In the genomic region with DNA sequence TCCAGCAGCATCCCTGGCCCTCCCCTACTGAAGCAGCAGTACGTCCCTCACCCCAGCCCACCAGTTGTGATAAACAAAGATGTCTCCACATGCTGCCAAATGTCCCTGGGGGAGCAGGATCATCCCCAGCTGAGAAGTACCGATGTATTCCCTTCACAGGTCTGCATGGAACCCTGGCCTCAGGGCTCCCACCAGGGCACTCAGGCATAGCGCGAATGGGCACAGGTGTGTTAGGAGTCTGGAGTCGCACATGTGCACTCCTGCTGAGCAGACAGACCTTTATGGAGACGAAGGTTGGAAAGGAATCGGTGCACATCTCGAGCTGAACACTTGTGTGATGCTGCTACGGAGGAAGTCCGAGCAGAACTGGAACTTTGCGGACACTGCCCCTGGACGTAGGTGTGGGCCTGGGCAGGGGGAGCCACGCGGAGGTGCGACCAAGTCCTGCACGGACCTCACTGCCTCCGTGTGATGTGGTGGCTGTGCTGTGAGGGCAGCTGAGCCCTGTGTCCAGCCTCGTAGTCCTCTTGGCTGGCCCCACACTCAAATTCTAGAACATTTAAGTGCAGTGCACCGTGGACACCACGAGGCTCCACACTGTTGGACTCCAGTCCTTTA, we compare ENCODE assay signal across 29 cellular contexts. TPM values are rescaled to one million over a fixed set of nuclear protein-coding genes. Genes with fewer than 3 reads are reported as not detected.
DNase-seq lines count a peak whose midpoint lies in the region; ATAC-seq, FAIRE-seq and TF ChIP-seq lines count a peak whose summit lies in the region.
"Had no signal": no experiment of that assay in that cellular context is flagged by ENCODE, and none has a peak within 500 bp of the region (broad histone marks: within the 10 kb centered on the region; RNA-seq: fewer than 3 reads in every experiment).

No MANE protein-coding gene starts in this region.

- no peak overlapping the region for H2BK20ac ChIP-seq in H1 (ENCODE audit: low read length)

- no peak overlapping the region for H4K8ac ChIP-seq in H1 (ENCODE audit: extremely low read depth, insufficient read depth, low read length)

- WGBS in H1 (ENCODE audit: extremely low coverage in 1 of 2, insufficient coverage in 1 of 2, insufficient read length in 1 of 2, insufficient replicate concordance in 2 of 2, low coverage in 1 of 2, low lambda C conversion rate in 2 of 2, missing lambda C conversion rate in 1 of 2), 2 experiments, result 93% methylated on average over 18 of the region's 20 CpGs; no CpG with 5 or more reads in 1 of the 2 experiments

- no peak overlapping the region for H2BK120ac ChIP-seq in H1 (replicated peaks; ENCODE audit: low read depth, low read length)

- H3K36me3 Mint-ChIP-seq in neural progenitor cell, result no peaks in the 10 kb centered on the region
- peaks cover 20% of the 10 kb centered on the region for H3K36me3 Mint-ChIP-seq in activated T-helper 1 cell treated with anti-CD3 and anti-CD28 coated beads, Interleukin-12 subunit alpha, Interleukin-12 subunit beta, Interleukin-2, Interleukin-4 antibody, amounts not matched to agents 30 ng/mL and 10 ng/mL and 1 ng/mL, durations not matched to agents 14 hours and 24 hours and 36 hours (ENCODE audit: low read depth)

- no peaks in the 10 kb centered on the region for H3K23me2 ChIP-seq in H1 (ENCODE audit: low read depth, low read length)

- no peak overlapping the region for H3K14ac ChIP-seq in H1 (ENCODE audit: insufficient read length)

- H2BK12ac ChIP-seq in H1 (ENCODE audit: low read depth, low read length), result no peak overlapping the region

- peaks cover 84% of the 10 kb centered on the region for H3K4me1 ChIP-seq in BLaER1
- peaks cover 56% of the 10 kb centered on the region for H3K4me1 ChIP-seq in DND-41 (ENCODE audit: insufficient read depth, low read length)
- H3K4me1 ChIP-seq in H1 (replicated peaks in 1 of 4; ENCODE audit: control insufficient read depth in 3 of 4, insufficient read depth in 4 of 4, low read length in 3 of 4), result peaks cover 0 to 2% (median 0%) of the 10 kb centered on the region in 4 experiments; a peak in 2 of 7 replicates
- H3K4me1 ChIP-seq in neural progenitor cell, result no peaks in the 10 kb centered on the region
- H3K4me1 ChIP-seq: Caco-2, HAP-1 had no signal

- peaks cover 34% of the 10 kb centered on the region for H3K4me1 Mint-ChIP-seq in neural progenitor cell
- peaks cover 69% of the 10 kb centered on the region for H3K4me1 Mint-ChIP-seq in activated T-helper 1 cell treated with anti-CD3 and anti-CD28 coated beads, Interleukin-12 subunit alpha, Interleukin-12 subunit beta, Interleukin-2, Interleukin-4 antibody, amounts not matched to agents 30 ng/mL and 10 ng/mL and 1 ng/mL, durations not matched to agents 14 hours and 24 hours and 36 hours (ENCODE audit: low read depth)

- no peaks in the 10 kb centered on the region for H3K9me3 Mint-ChIP-seq in neural progenitor cell
- no peaks in the 10 kb centered on the region for H3K9me3 Mint-ChIP-seq in activated T-helper 1 cell treated with anti-CD3 and anti-CD28 coated beads, Interleukin-12 subunit alpha, Interleukin-12 subunit beta, Interleukin-2, Interleukin-4 antibody, amounts not matched to agents 30 ng/mL and 10 ng/mL and 1 ng/mL, durations not matched to agents 14 hours and 24 hours and 36 hours
- H3K9me3 Mint-ChIP-seq: CD8-positive, alpha-beta T cell; GM23338 had no signal

- H3K79me2 ChIP-seq in DND-41 (ENCODE audit: insufficient read depth, low read length) (no peaks in the 10 kb centered on the region), H1 (ENCODE audit: control insufficient read depth in 1 of 2, insufficient read depth in 2 of 2, low read length in 2 of 2) (no peaks in the 10 kb centered on the region), neural progenitor cell (ENCODE audit: low read depth) (no peaks in the 10 kb centered on the region)

- TF ChIP-seq CTCF in DND-41 (IDR thresholded peaks at IDR 0.05; ENCODE audit: borderline replicate concordance, extremely low read depth, low read length, poor library complexity, severe bottlenecking), result no peak
- no peak for TF ChIP-seq CTCF in H1 (IDR thresholded peaks at IDR 0.05; ENCODE audit: control extremely low read depth in 1 of 3, insufficient read depth in 1 of 3, low read depth in 1 of 3, low read length in 3 of 3)
- TF ChIP-seq CTCF in neural progenitor cell (IDR thresholded peaks at IDR 0.05), result no peak

- FAIRE-seq in H1 (lab: Jason Lieb, UNC), result no peak
- FAIRE-seq: A204.1, GM18507 had no signal

- H3K27ac ChIP-seq in BLaER1 (peak overlapping the region; percentile 62), DND-41 (ENCODE audit: low read length) (peak overlapping the region; percentile 76), H1 (ENCODE audit: low read depth, low read length) (no peak overlapping the region), neural progenitor cell (no peak overlapping the region)
- H3K27ac ChIP-seq: PC-9, SJCRH30 had no signal

- TF ChIP-seq POLR2A in H1 (IDR thresholded peaks at IDR 0.05; ENCODE audit: control extremely low read depth in 1 of 2, low read depth in 2 of 2, low read length in 2 of 2), result no peak

- H4K91ac ChIP-seq in H1 (replicated peaks; ENCODE audit: insufficient read length, low read length), result peak overlapping the region; percentile 1

- no peak overlapping the region for H3K56ac ChIP-seq in H1 (replicated peaks; ENCODE audit: insufficient read length, low read depth, low read length)

- H3K9me3 ChIP-seq in BLaER1, result no peaks in the 10 kb centered on the region; the same call in 1 of the 2 replicates
- no peaks in the 10 kb centered on the region for H3K9me3 ChIP-seq in DND-41 (ENCODE audit: insufficient read depth, low read length, severe bottlenecking)
- H3K9me3 ChIP-seq in H1 (ENCODE audit: insufficient read depth in 2 of 2, low read depth in 1 of 2, low read length in 1 of 2), result no peaks in the 10 kb centered on the region
- H3K9me3 ChIP-seq in neural progenitor cell (ENCODE audit: low read depth), result no peaks in the 10 kb centered on the region
- H3K9me3 ChIP-seq: Caco-2, HAP-1, SJCRH30 had no signal

- H3K4ac ChIP-seq in H1 (replicated peaks; ENCODE audit: insufficient read length, low read depth, low read length), result no peak overlapping the region

- H3K9ac ChIP-seq in BLaER1, result 0 out of 2 replicates have a peak overlapping the region, but pooled peaks have one; percentile 37
- H3K9ac ChIP-seq in DND-41 (ENCODE audit: low read depth, low read length), result peak overlapping the region; percentile 29; the same call in 1 of the 2 replicates
- no peak overlapping the region for H3K9ac ChIP-seq in H1 (replicated peaks in 1 of 4; ENCODE audit: extremely low read depth in 1 of 4, low read depth in 3 of 4, low read length in 3 of 4)
- H3K9ac ChIP-seq in neural progenitor cell, result no peak overlapping the region

- POLR2A ChIA-PET in H1 (lab: Charles Lee; ENCODE audit: partially characterized antibody), result no interaction called here

- H3K79me1 ChIP-seq in H1 (ENCODE audit: low read depth, low read length), result no peaks in the 10 kb centered on the region

- no peak overlapping the region for H3K4me3 Mint-ChIP-seq in neural progenitor cell
- H3K4me3 Mint-ChIP-seq in activated T-helper 1 cell treated with anti-CD3 and anti-CD28 coated beads, Interleukin-12 subunit alpha, Interleukin-12 subunit beta, Interleukin-2, Interleukin-4 antibody, amounts not matched to agents 30 ng/mL and 10 ng/mL and 1 ng/mL, durations not matched to agents 14 hours and 24 hours and 36 hours, result no peak overlapping the region
- H3K4me3 Mint-ChIP-seq: CD8-positive, alpha-beta T cell; GM23338 had no signal

- ATAC-seq in DND-41 (ENCODE audit: insufficient read depth, low read depth), result no peak
- no peak for ATAC-seq in HG03442 (IDR thresholded peaks at IDR 0.05; ENCODE audit: unreplicated experiment)
- no peak for ATAC-seq in left colon
- ATAC-seq: CD8-positive, alpha-beta T cell; GM23338; Right ventricle myocardium inferior; SK-N-SH treated with all-trans-retinoic acid at 6 μM for 48 hours had no signal

- TF ChIP-seq EP300 in H1 (IDR thresholded peaks at IDR 0.05; ENCODE audit: borderline replicate concordance in 1 of 2, low read depth in 2 of 2, low read length in 2 of 2), result no peak

- DNase-seq in DND-41 (no peak), H1 (ENCODE audit: low read depth in 1 of 2, low spot score in 2 of 2) (no peak), neural progenitor cell (ENCODE audit: low spot score) (no peak), hepatic stellate cell (ENCODE audit: low spot score) (no peak), left colon (no peak)
- no peak for DNase-seq in activated T-helper 1 cell treated with anti-CD3 and anti-CD28 coated beads, Interleukin-12 subunit alpha, Interleukin-12 subunit beta, Interleukin-2, Interleukin-4 antibody, amounts not matched to agents 30 ng/mL and 10 ng/mL and 1 ng/mL, durations not matched to agents 14 hours and 24 hours and 36 hours (ENCODE audit: low spot score)
- DNase-seq: C1 segment of cervical spinal cord; Caco-2; CD8-positive, alpha-beta T cell; DMS 273 treated with DMSO at 0.1 percent for 48 hours; DMS79; KBM-7; MM.1S; NCI-H1048; NCI-H1417 treated with DMSO at 0.1 percent for 48 hours; NCI-H1930; NCI-H2107; PC-9; SJCRH30 had no signal

- H3K36me3 ChIP-seq in BLaER1 (no peaks in the 10 kb centered on the region), DND-41 (ENCODE audit: insufficient read depth, low read length) (peaks cover 5% of the 10 kb centered on the region), H1 (ENCODE audit: control insufficient read depth in 2 of 4, insufficient read depth in 4 of 4, low read length in 3 of 4) (no peaks in the 10 kb centered on the region), neural progenitor cell (no peaks in the 10 kb centered on the region)
- H3K36me3 ChIP-seq: HAP-1, SJCRH30 had no signal

- intact Hi-C loops in activated T-helper 1 cell treated with anti-CD3 and anti-CD28 coated beads, Interleukin-12 subunit alpha, Interleukin-12 subunit beta, Interleukin-2, Interleukin-4 antibody, amounts not matched to agents 30 ng/mL and 10 ng/mL and 1 ng/mL, durations not matched to agents 14 hours and 24 hours and 36 hours (cut with micrococcal nuclease), result loop anchor here (5.0 kb wide), 2 partner anchors 290 to 305 kb away; no protein-coding TSS in a partner anchor
- intact Hi-C loops in left colon (cut with DNase I, micrococcal nuclease), result loop anchor here in 1 of 2 donors (10.0 kb wide), 1 partner anchor 58 kb away; a partner anchor contains a TSS

- H3K27me3 Mint-ChIP-seq in neural progenitor cell (ENCODE audit: insufficient read depth, low read depth), result peaks cover 10% of the 10 kb centered on the region
- no peaks in the 10 kb centered on the region for H3K27me3 Mint-ChIP-seq in activated T-helper 1 cell treated with anti-CD3 and anti-CD28 coated beads, Interleukin-12 subunit alpha, Interleukin-12 subunit beta, Interleukin-2, Interleukin-4 antibody, amounts not matched to agents 30 ng/mL and 10 ng/mL and 1 ng/mL, durations not matched to agents 14 hours and 24 hours and 36 hours (ENCODE audit: insufficient read depth)

- H3K27ac Mint-ChIP-seq in neural progenitor cell, result peak overlapping the region; percentile 40
- no peak overlapping the region for H3K27ac Mint-ChIP-seq in activated T-helper 1 cell treated with anti-CD3 and anti-CD28 coated beads, Interleukin-12 subunit alpha, Interleukin-12 subunit beta, Interleukin-2, Interleukin-4 antibody, amounts not matched to agents 30 ng/mL and 10 ng/mL and 1 ng/mL, durations not matched to agents 14 hours and 24 hours and 36 hours
- H3K27ac Mint-ChIP-seq: CD8-positive, alpha-beta T cell; GM23338 had no signal

- no peak overlapping the region for H3K23ac ChIP-seq in H1 (ENCODE audit: insufficient read length)

- no peak for TF ChIP-seq RAD21 in H1 (IDR thresholded peaks at IDR 0.05 in 1 of 2, conservative IDR thresholded peaks at IDR 0.05 in 1 of 2; ENCODE audit: low read depth in 2 of 2, low read length in 2 of 2)

- no peak overlapping the region; the same call in 1 of the 2 replicates for H2AK5ac ChIP-seq in H1 (ENCODE audit: low read depth, low read length)

- peaks cover 3% of the 10 kb centered on the region for H3F3A ChIP-seq in neural progenitor cell (ENCODE audit: low read depth)

- CTCF ChIA-PET in H1 (lab: Charles Lee; ENCODE audit: partially characterized antibody), result interaction anchor here (0.6 to 1.5 kb wide), 4 partner anchors 14 to 183 kb away, joined by 3 to 4 read pairs (median 4); no protein-coding TSS in a partner anchor

- H3K18ac ChIP-seq in H1 (ENCODE audit: extremely low read depth, low read length), result no peak overlapping the region

- H3K4me3 ChIP-seq in BLaER1 (no peak overlapping the region), DND-41 (ENCODE audit: low read depth in 1 of 2, low read length in 2 of 2) (no peak overlapping the region; a peak in 1 of 4 replicates), H1 (ENCODE audit: extremely low read depth in 1 of 4, insufficient read depth in 2 of 4, low read depth in 3 of 4, low read length in 4 of 4) (no peak overlapping the region), neural progenitor cell (no peak overlapping the region)
- H3K4me3 ChIP-seq: GM23338, HAP-1, PC-9, SJCRH30 had no signal

- H2AFZ ChIP-seq in DND-41 (ENCODE audit: low read depth, low read length) (no peak overlapping the region), H1 (ENCODE audit: low read length) (no peak overlapping the region), neural progenitor cell (replicated peaks) (no peak overlapping the region)
- H2AFZ ChIP-seq: PC-9 had no signal

- H3K27me3 ChIP-seq in BLaER1 (no peaks in the 10 kb centered on the region), DND-41 (ENCODE audit: insufficient read depth, low read length, poor library complexity) (no peaks in the 10 kb centered on the region), H1 (replicated peaks in 1 of 4; ENCODE audit: control insufficient read depth in 3 of 4, extremely low read depth in 1 of 4, insufficient read depth in 3 of 4, low read length in 3 of 4) (no peaks in the 10 kb centered on the region), neural progenitor cell (no peaks in the 10 kb centered on the region)
- H3K27me3 ChIP-seq: SJCRH30 had no signal

- H4K20me1 ChIP-seq in BLaER1 (no peaks in the 10 kb centered on the region), DND-41 (ENCODE audit: insufficient read depth, low read length) (no peaks in the 10 kb centered on the region), H1 (replicated peaks in 1 of 2; ENCODE audit: control insufficient read depth in 1 of 2, insufficient read depth in 2 of 2, low read length in 2 of 2) (peaks cover 0 to 4% of the 10 kb centered on the region in 2 experiments), neural progenitor cell (ENCODE audit: low read depth) (no peaks in the 10 kb centered on the region)

- no peak overlapping the region; the same call in 1 of the 2 replicates for H2BK5ac ChIP-seq in H1 (ENCODE audit: low read depth, low read length)

- no peak overlapping the region for H4K5ac ChIP-seq in H1 (ENCODE audit: insufficient read length, low read depth, low read length)

- H3K4me2 ChIP-seq in BLaER1, result peak overlapping the region; percentile 76
- no peak overlapping the region for H3K4me2 ChIP-seq in DND-41 (ENCODE audit: insufficient read depth, low read length)
- H3K4me2 ChIP-seq in H1 (ENCODE audit: insufficient read depth in 1 of 2, low read depth in 2 of 2, low read length in 2 of 2), result no peak overlapping the region
- no peak overlapping the region for H3K4me2 ChIP-seq in neural progenitor cell
- H3K4me2 ChIP-seq: GM23338, PC-9 had no signal

- peak overlapping the region; percentile 46; the same call in 1 of the 2 replicates for H2BK15ac ChIP-seq in H1 (ENCODE audit: low read length)

RNA-seq across cellular contexts. Expression of a gene that starts 43.5 kb away (rescaled TPM):
- 0.36 TPM in 1 of 2 replicates, not detected in the other for total RNA-seq in H1 (2021; fragmentation: NEBNext Ultra II Directional; extraction: Animal tissue kit (Norgen Biotek cat#: 25700))
- polyA plus RNA-seq in H1 (2011; rRNA removed), result 0.08 and 0.24 TPM in 2 replicates
- polyA plus RNA-seq in H1 (2011; cell fraction: cytosol; rRNA removed), result 0.39 TPM
- polyA plus RNA-seq in H1 (2011; cell fraction: nucleus; rRNA removed), result 0.23 TPM
- 0.37 to 0.63 TPM (median 0.46 TPM) in 4 replicates for polyA plus RNA-seq in H1 (2012, experiment 1 of 2)
- polyA plus RNA-seq in H1 (2012, experiment 2 of 2), result 0.33 TPM
- 0.34 TPM for polyA plus RNA-seq in H1 (2013, experiment 1 of 2)
- 0.42 TPM for polyA plus RNA-seq in H1 (2013, experiment 2 of 2)
- polyA minus RNA-seq in H1 (2011; rRNA and poly(A)+ RNA removed), result 0.17 TPM in 1 of 2 replicates, not detected in the other
- not detected for polyA minus RNA-seq in H1 (2011; cell fraction: cytosol; rRNA and poly(A)+ RNA removed)
- polyA minus RNA-seq in H1 (2011; cell fraction: nucleus; rRNA and poly(A)+ RNA removed), result 0.30 TPM
- 0.04 and 0.34 TPM in 2 replicates for total RNA-seq in neural progenitor cell (ENCODE audit: low replicate concordance)
- not detected in 2 replicates for total RNA-seq in activated T-helper 1 cell treated with anti-CD3 and anti-CD28 coated beads, Interleukin-12 subunit alpha, Interleukin-12 subunit beta, Interleukin-2, Interleukin-4 antibody, amounts not matched to agents 30 ng/mL and 10 ng/mL and 1 ng/mL, durations not matched to agents 14 hours and 24 hours and 36 hours
- total RNA-seq in left colon, result 1 to 10 TPM; 3.3 to 7.4 TPM
- total RNA-seq: GM23338, Right ventricle myocardium inferior, SJCRH30 had no signal
- polyA plus RNA-seq: AG04450 had no signal

RNA-seq across cellular contexts. Expression of a gene that starts 48.8 kb away (rescaled TPM):
- not detected in 2 replicates for total RNA-seq in H1 (2021; fragmentation: NEBNext Ultra II Directional; extraction: Animal tissue kit (Norgen Biotek cat#: 25700))
- not detected in 2 replicates for polyA plus RNA-seq in H1 (2011; rRNA removed)
- polyA plus RNA-seq in H1 (2011; cell fraction: cytosol; rRNA removed), result not detected
- polyA plus RNA-seq in H1 (2011; cell fraction: nucleus; rRNA removed), result not detected
- not detected in 4 replicates for polyA plus RNA-seq in H1 (2012, experiment 1 of 2)
- polyA plus RNA-seq in H1 (2012, experiment 2 of 2), result not detected
- polyA plus RNA-seq in H1 (2013, experiment 1 of 2), result not detected
- polyA plus RNA-seq in H1 (2013, experiment 2 of 2), result not detected
- polyA minus RNA-seq in H1 (2011; rRNA and poly(A)+ RNA removed), result 0.19 TPM in 1 of 2 replicates, not detected in the other
- not detected for polyA minus RNA-seq in H1 (2011; cell fraction: cytosol; rRNA and poly(A)+ RNA removed)
- not detected for polyA minus RNA-seq in H1 (2011; cell fraction: nucleus; rRNA and poly(A)+ RNA removed)
- not detected in 2 replicates for total RNA-seq in neural progenitor cell (ENCODE audit: low replicate concordance)
- total RNA-seq in activated T-helper 1 cell treated with anti-CD3 and anti-CD28 coated beads, Interleukin-12 subunit alpha, Interleukin-12 subunit beta, Interleukin-2, Interleukin-4 antibody, amounts not matched to agents 30 ng/mL and 10 ng/mL and 1 ng/mL, durations not matched to agents 14 hours and 24 hours and 36 hours, result 69.1 and 70.8 TPM in 2 replicates
- total RNA-seq in left colon, result 1 to 10 TPM in 1 of 2 donors, under 1 TPM in 1; 0.67 to 1.0 TPM
- total RNA-seq: Caco-2, GM23338, PC-9, Right ventricle myocardium inferior, RPMI7951, SJCRH30 had no signal
- polyA plus RNA-seq: AG04450, GM23338 had no signal

RNA-seq across cellular contexts. Expression of a gene that starts 56.7 kb away (rescaled TPM):
- total RNA-seq in H1 (2021; fragmentation: NEBNext Ultra II Directional; extraction: Animal tissue kit (Norgen Biotek cat#: 25700)), result not detected in 2 replicates
- polyA plus RNA-seq in H1 (2011; rRNA removed), result 0.38 and 0.75 TPM in 2 replicates
- polyA plus RNA-seq in H1 (2011; cell fraction: cytosol; rRNA removed), result 0.61 TPM
- 0.63 TPM for polyA plus RNA-seq in H1 (2011; cell fraction: nucleus; rRNA removed)
- 0.19 to 0.52 TPM (median 0.36 TPM) in 3 of 4 replicates, not detected in the other for polyA plus RNA-seq in H1 (2012, experiment 1 of 2)
- polyA plus RNA-seq in H1 (2012, experiment 2 of 2), result 0.16 TPM
- polyA plus RNA-seq in H1 (2013, experiment 1 of 2), result 0.06 TPM
- polyA plus RNA-seq in H1 (2013, experiment 2 of 2), result 0.13 TPM
- polyA minus RNA-seq in H1 (2011; rRNA and poly(A)+ RNA removed), result 0.44 and 0.63 TPM in 2 replicates
- not detected for polyA minus RNA-seq in H1 (2011; cell fraction: cytosol; rRNA and poly(A)+ RNA removed)
- 1.3 TPM for polyA minus RNA-seq in H1 (2011; cell fraction: nucleus; rRNA and poly(A)+ RNA removed)
- total RNA-seq in neural progenitor cell (ENCODE audit: low replicate concordance), result not detected in 2 replicates
- 33.7 and 41.3 TPM in 2 replicates for total RNA-seq in activated T-helper 1 cell treated with anti-CD3 and anti-CD28 coated beads, Interleukin-12 subunit alpha, Interleukin-12 subunit beta, Interleukin-2, Interleukin-4 antibody, amounts not matched to agents 30 ng/mL and 10 ng/mL and 1 ng/mL, durations not matched to agents 14 hours and 24 hours and 36 hours
- total RNA-seq in left colon, result under 1 TPM; 0.43 to 0.61 TPM
- total RNA-seq: Caco-2, Right ventricle myocardium inferior, RPMI7951, SJCRH30 had no signal
- polyA plus RNA-seq: AG04450, GM23338 had no signal

Comparison
In these comparisons a context has a peak if more than half of its experiments do, and no peak if none do; other contexts are left out.
1. H3K27ac ChIP-seq: peak in BLaER1 (single experiment) and DND-41 (single experiment); none in H1 (single experiment) and neural progenitor cell (single experiment).
2. H3K9ac ChIP-seq: peak in BLaER1 (single experiment) and DND-41 (single experiment); none in H1 (0 of 4) and neural progenitor cell (single experiment).
3. RNA of a gene that starts 48.8 kb away (total RNA-seq): 69.1 to 70.8 TPM in activated T-helper 1 cell treated with anti-CD3 and anti-CD28 coated beads, Interleukin-12 subunit alpha, Interleukin-12 subunit beta, Interleukin-2, Interleukin-4 antibody, amounts not matched to agents 30 ng/mL and 10 ng/mL and 1 ng/mL, durations not matched to agents 14 hours and 24 hours and 36 hours; 0.67 to 1.0 TPM in left colon, not detected in H1 and not detected in neural progenitor cell; every median in the first group is over 10 times any median in the second.
4. RNA of a gene that starts 56.7 kb away (total RNA-seq): 33.7 to 41.3 TPM in activated T-helper 1 cell treated with anti-CD3 and anti-CD28 coated beads, Interleukin-12 subunit alpha, Interleukin-12 subunit beta, Interleukin-2, Interleukin-4 antibody, amounts not matched to agents 30 ng/mL and 10 ng/mL and 1 ng/mL, durations not matched to agents 14 hours and 24 hours and 36 hours; 0.43 to 0.61 TPM in left colon, not detected in H1 and not detected in neural progenitor cell; every median in the first group is over 10 times any median in the second.